In genomic region chr6:132530293-132530974, GRCh38 we compare ENCODE assay signal across 8 cellular contexts. TPM values are rescaled to one million over a fixed set of nuclear protein-coding genes. Genes with fewer than 3 reads are reported as not detected.
A peak's percentile ranks its signal among the peaks of the same experiment; 100 is the strongest.
DNase-seq lines count a peak whose midpoint lies in the region; ATAC-seq and TF ChIP-seq lines count a peak whose summit lies in the region.

No MANE protein-coding gene starts in this region.

- no peaks in the 10 kb centered on the region for H3K9me3 ChIP-seq in skeletal muscle tissue (ENCODE audit: control insufficient read depth in 3 of 3, low read length in 3 of 3)

- H3K9ac ChIP-seq in skeletal muscle tissue (ENCODE audit: low read depth in 1 of 3, low read length in 3 of 3): peak overlapping the region in 1 of 3 donors; percentile 23

- DNase-seq in GM03348 (ENCODE audit: low spot score) (peak; percentile 46), HEK293T (ENCODE audit: extremely low spot score) (peak; percentile 60), NCI-H1092 (lab: John Stamatoyannopoulos, UW) (peak; percentile 20), T-cell (peak in 32 of 34 experiments; percentile 2 to 74 (median 56)), anterior cingulate cortex (lab: John Stamatoyannopoulos, UW) (peak in 35 of 58 donors; percentile 4 to 71 (median 28)), hippocampal formation (lab: John Stamatoyannopoulos, UW) (peak; percentile 8 to 55)

- H3K4me1 ChIP-seq in skeletal muscle tissue (ENCODE audit: control insufficient read depth in 3 of 3, insufficient read depth in 3 of 3, low read length in 3 of 3): no peaks in the 10 kb centered on the region

- no peaks in the 10 kb centered on the region for H3K36me3 ChIP-seq in skeletal muscle tissue (ENCODE audit: control insufficient read depth in 3 of 3, insufficient read depth in 3 of 3, low read length in 3 of 3)

- CTCF ChIA-PET in HEK293T (lab: Yijun Ruan, JAX) (interaction anchor here (0.6 to 1.5 kb wide), 6 partner anchors 18 to 293 kb away, joined by 3 to 4 read pairs (median 4); partner anchors contain the start of gene STX7), T-cell (lab: Charles Lee) (interaction anchor here (0.5 to 1.3 kb wide), 10 partner anchors 11 to 1567 kb away, joined by 3 to 8 read pairs (median 4); no protein-coding TSS in a partner anchor)

- ATAC-seq in T-cell (replicated peaks in 1 of 4): peak in 3 of 4 experiments; percentile 72 to 75 (median 73)
- no peak for ATAC-seq in HG03039 (IDR thresholded peaks at IDR 0.05; ENCODE audit: unreplicated experiment)

- no peak overlapping the region for H3K27ac Mint-ChIP-seq in T-cell

- H3K4me1 Mint-ChIP-seq in T-cell: peaks cover 0 to 2% (median 2%) of the 10 kb centered on the region in 3 donors

- H3K27me3 Mint-ChIP-seq in T-cell: peaks cover 6 to 19% of the 10 kb centered on the region in 2 donors

- H3K4me3 ChIP-seq in skeletal muscle tissue (ENCODE audit: low read length in 3 of 3): peak overlapping the region in 2 of 3 donors; percentile 32 to 35

- peaks cover 0 to 5% (median 0%) of the 10 kb centered on the region in 3 donors for H3K9me3 Mint-ChIP-seq in T-cell

- H3K4me3 Mint-ChIP-seq in T-cell: no peak overlapping the region

- no peaks in the 10 kb centered on the region for H3K36me3 Mint-ChIP-seq in T-cell

- POLR2A ChIA-PET in HEK293T (lab: Yijun Ruan, JAX): no interaction called here
- POLR2A ChIA-PET in T-cell (lab: Charles Lee): interaction anchor here in 1 of 2 donors (0.6 kb wide), 1 partner anchor 11 kb away, joined by 3 read pairs; no protein-coding TSS in a partner anchor

- H3K27me3 ChIP-seq in skeletal muscle tissue (ENCODE audit: control insufficient read depth in 3 of 3, insufficient read depth in 3 of 3, low read length in 3 of 3): no peaks in the 10 kb centered on the region

- no peak overlapping the region for H3K27ac ChIP-seq in skeletal muscle tissue (ENCODE audit: low read depth, low read length)

TF ChIP-seq in HEK293T, 16 proteins besides CTCF, POLR2A, EP300 and RAD21:
- no peak for TF ChIP-seq PKNOX1 (IDR thresholded peaks at IDR 0.05)
- TF ChIP-seq SP1 (IDR thresholded peaks at IDR 0.05): no peak
- TF ChIP-seq FOXA1 (IDR thresholded peaks at IDR 0.05): no peak
- TF ChIP-seq ZNF384 (IDR thresholded peaks at IDR 0.05): peak; percentile 82
- no peak for TF ChIP-seq CTBP1 (IDR thresholded peaks at IDR 0.05; ENCODE audit: borderline replicate concordance)
- no peak for TF ChIP-seq ELF4 (IDR thresholded peaks at IDR 0.05)
- no peak for TF ChIP-seq FOXK2 (IDR thresholded peaks at IDR 0.05)
- TF ChIP-seq ARNT (IDR thresholded peaks at IDR 0.05): no peak

RNA-seq across cellular contexts. Expression of gene TAAR9, which starts 7.6 kb away (rescaled TPM):
- total RNA-seq in T-cell: not detected
- not detected for total RNA-seq in skeletal muscle tissue

RNA-seq across cellular contexts. Expression of gene STX7, which starts 17.5 kb away (rescaled TPM):
- total RNA-seq in T-cell (10 to 100 TPM; 13.3 to 27.4 (median 20.9) TPM), skeletal muscle tissue (10.4 TPM)

RNA-seq across cellular contexts. Expression of gene TAAR8, which starts 22.0 kb away (rescaled TPM):
- not detected for total RNA-seq in T-cell
- not detected for total RNA-seq in skeletal muscle tissue

RNA-seq across cellular contexts. Expression of gene TAAR6, which starts 39.7 kb away (rescaled TPM):
- total RNA-seq in T-cell (not detected), skeletal muscle tissue (not detected)

RNA-seq across cellular contexts. Expression of gene TAAR5, which starts 59.1 kb away (rescaled TPM):
- total RNA-seq in T-cell (not detected), skeletal muscle tissue (not detected)
